ENCODE assay signal across 1 cellular context in genomic region chr2:38535745-38536506, GRCh38.
A peak's percentile ranks its signal among the peaks of the same experiment; 100 is the strongest.
TF ChIP-seq lines count a peak whose summit lies in the region.

No MANE protein-coding gene starts in this region.

TF ChIP-seq in GM12878, 131 proteins besides CTCF, POLR2A, EP300 and RAD21 (continued from another document and continues in another):
- TF ChIP-seq, protein P1, sequence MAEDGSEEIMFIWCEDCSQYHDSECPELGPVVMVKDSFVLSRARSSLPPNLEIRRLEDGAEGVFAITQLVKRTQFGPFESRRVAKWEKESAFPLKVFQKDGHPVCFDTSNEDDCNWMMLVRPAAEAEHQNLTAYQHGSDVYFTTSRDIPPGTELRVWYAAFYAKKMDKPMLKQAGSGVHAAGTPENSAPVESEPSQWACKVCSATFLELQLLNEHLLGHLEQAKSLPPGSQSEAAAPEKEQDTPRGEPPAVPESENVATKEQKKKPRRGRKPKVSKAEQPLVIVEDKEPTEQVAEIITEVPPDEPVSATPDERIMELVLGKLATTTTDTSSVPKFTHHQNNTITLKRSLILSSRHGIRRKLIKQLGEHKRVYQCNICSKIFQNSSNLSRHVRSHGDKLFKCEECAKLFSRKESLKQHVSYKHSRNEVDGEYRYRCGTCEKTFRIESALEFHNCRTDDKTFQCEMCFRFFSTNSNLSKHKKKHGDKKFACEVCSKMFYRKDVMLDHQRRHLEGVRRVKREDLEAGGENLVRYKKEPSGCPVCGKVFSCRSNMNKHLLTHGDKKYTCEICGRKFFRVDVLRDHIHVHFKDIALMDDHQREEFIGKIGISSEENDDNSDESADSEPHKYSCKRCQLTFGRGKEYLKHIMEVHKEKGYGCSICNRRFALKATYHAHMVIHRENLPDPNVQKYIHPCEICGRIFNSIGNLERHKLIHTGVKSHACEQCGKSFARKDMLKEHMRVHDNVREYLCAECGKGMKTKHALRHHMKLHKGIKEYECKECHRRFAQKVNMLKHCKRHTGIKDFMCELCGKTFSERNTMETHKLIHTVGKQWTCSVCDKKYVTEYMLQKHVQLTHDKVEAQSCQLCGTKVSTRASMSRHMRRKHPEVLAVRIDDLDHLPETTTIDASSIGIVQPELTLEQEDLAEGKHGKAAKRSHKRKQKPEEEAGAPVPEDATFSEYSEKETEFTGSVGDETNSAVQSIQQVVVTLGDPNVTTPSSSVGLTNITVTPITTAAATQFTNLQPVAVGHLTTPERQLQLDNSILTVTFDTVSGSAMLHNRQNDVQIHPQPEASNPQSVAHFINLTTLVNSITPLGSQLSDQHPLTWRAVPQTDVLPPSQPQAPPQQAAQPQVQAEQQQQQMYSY (CRISPR knock-in tag; IDR thresholded peaks at IDR 0.05), result no peak
- no peak for TF ChIP-seq CBX3 (IDR thresholded peaks at IDR 0.05; ENCODE audit: borderline replicate concordance, low read depth)
- TF ChIP-seq BMI1 (IDR thresholded peaks at IDR 0.05; ENCODE audit: borderline replicate concordance), result no peak
- TF ChIP-seq HDAC2 (IDR thresholded peaks at IDR 0.05), result no peak
- no peak for TF ChIP-seq KAT2A (conservative IDR thresholded peaks at IDR 0.05; ENCODE audit: control insufficient read depth, low read depth, low read length)
- TF ChIP-seq CEBPZ (IDR thresholded peaks at IDR 0.05; ENCODE audit: low read depth, low read length), result no peak
- no peak for TF ChIP-seq NBN (IDR thresholded peaks at IDR 0.05)
- no peak for TF ChIP-seq KDM1A (IDR thresholded peaks at IDR 0.05; ENCODE audit: borderline replicate concordance)
- no peak for TF ChIP-seq WRNIP1 (IDR thresholded peaks at IDR 0.05; ENCODE audit: borderline replicate concordance, low read depth, low read length)
- no peak for TF ChIP-seq ESRRA (IDR thresholded peaks at IDR 0.05; ENCODE audit: low read length)
- TF ChIP-seq SUZ12 (IDR thresholded peaks at IDR 0.05; ENCODE audit: unreplicated experiment), result no peak
- no peak for TF ChIP-seq EZH2 (IDR thresholded peaks at IDR 0.05; ENCODE audit: borderline replicate concordance, control insufficient read depth, low read depth, low read length)
- TF ChIP-seq, protein P2, sequence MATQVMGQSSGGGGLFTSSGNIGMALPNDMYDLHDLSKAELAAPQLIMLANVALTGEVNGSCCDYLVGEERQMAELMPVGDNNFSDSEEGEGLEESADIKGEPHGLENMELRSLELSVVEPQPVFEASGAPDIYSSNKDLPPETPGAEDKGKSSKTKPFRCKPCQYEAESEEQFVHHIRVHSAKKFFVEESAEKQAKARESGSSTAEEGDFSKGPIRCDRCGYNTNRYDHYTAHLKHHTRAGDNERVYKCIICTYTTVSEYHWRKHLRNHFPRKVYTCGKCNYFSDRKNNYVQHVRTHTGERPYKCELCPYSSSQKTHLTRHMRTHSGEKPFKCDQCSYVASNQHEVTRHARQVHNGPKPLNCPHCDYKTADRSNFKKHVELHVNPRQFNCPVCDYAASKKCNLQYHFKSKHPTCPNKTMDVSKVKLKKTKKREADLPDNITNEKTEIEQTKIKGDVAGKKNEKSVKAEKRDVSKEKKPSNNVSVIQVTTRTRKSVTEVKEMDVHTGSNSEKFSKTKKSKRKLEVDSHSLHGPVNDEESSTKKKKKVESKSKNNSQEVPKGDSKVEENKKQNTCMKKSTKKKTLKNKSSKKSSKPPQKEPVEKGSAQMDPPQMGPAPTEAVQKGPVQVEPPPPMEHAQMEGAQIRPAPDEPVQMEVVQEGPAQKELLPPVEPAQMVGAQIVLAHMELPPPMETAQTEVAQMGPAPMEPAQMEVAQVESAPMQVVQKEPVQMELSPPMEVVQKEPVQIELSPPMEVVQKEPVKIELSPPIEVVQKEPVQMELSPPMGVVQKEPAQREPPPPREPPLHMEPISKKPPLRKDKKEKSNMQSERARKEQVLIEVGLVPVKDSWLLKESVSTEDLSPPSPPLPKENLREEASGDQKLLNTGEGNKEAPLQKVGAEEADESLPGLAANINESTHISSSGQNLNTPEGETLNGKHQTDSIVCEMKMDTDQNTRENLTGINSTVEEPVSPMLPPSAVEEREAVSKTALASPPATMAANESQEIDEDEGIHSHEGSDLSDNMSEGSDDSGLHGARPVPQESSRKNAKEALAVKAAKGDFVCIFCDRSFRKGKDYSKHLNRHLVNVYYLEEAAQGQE (IDR thresholded peaks at IDR 0.05; ENCODE audit: low read depth, low read length), result no peak
- no peak for TF ChIP-seq TCF7 (IDR thresholded peaks at IDR 0.05; ENCODE audit: borderline replicate concordance)
- TF ChIP-seq EED (IDR thresholded peaks at IDR 0.05; ENCODE audit: low read depth), result no peak
- TF ChIP-seq POLR2AphosphoS5 (IDR thresholded peaks at IDR 0.05; ENCODE audit: low read length), result no peak
- TF ChIP-seq SREBF2 (IDR thresholded peaks at IDR 0.05; ENCODE audit: low read length), result no peak
- TF ChIP-seq PAX5 (IDR thresholded peaks at IDR 0.05; ENCODE audit: borderline replicate concordance, low read depth, low read length), result no peak
- TF ChIP-seq HCFC1 (IDR thresholded peaks at IDR 0.05; ENCODE audit: low read length), result no peak
- TF ChIP-seq MTA2 (IDR thresholded peaks at IDR 0.05; ENCODE audit: low read depth), result no peak
- TF ChIP-seq, protein P3, sequence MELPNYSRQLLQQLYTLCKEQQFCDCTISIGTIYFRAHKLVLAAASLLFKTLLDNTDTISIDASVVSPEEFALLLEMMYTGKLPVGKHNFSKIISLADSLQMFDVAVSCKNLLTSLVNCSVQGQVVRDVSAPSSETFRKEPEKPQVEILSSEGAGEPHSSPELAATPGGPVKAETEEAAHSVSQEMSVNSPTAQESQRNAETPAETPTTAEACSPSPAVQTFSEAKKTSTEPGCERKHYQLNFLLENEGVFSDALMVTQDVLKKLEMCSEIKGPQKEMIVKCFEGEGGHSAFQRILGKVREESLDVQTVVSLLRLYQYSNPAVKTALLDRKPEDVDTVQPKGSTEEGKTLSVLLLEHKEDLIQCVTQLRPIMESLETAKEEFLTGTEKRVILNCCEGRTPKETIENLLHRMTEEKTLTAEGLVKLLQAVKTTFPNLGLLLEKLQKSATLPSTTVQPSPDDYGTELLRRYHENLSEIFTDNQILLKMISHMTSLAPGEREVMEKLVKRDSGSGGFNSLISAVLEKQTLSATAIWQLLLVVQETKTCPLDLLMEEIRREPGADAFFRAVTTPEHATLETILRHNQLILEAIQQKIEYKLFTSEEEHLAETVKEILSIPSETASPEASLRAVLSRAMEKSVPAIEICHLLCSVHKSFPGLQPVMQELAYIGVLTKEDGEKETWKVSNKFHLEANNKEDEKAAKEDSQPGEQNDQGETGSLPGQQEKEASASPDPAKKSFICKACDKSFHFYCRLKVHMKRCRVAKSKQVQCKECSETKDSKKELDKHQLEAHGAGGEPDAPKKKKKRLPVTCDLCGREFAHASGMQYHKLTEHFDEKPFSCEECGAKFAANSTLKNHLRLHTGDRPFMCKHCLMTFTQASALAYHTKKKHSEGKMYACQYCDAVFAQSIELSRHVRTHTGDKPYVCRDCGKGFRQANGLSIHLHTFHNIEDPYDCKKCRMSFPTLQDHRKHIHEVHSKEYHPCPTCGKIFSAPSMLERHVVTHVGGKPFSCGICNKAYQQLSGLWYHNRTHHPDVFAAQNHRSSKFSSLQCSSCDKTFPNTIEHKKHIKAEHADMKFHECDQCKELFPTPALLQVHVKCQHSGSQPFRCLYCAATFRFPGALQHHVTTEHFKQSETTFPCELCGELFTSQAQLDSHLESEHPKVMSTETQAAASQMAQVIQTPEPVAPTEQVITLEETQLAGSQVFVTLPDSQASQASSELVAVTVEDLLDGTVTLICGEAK (IDR thresholded peaks at IDR 0.05; ENCODE audit: borderline replicate concordance), result no peak
- TF ChIP-seq NR2C2 (IDR thresholded peaks at IDR 0.05; ENCODE audit: borderline replicate concordance, control insufficient read depth, insufficient read length, low read depth), result no peak
- TF ChIP-seq LARP7 (IDR thresholded peaks at IDR 0.05), result peak; percentile 74
- TF ChIP-seq, protein P4, sequence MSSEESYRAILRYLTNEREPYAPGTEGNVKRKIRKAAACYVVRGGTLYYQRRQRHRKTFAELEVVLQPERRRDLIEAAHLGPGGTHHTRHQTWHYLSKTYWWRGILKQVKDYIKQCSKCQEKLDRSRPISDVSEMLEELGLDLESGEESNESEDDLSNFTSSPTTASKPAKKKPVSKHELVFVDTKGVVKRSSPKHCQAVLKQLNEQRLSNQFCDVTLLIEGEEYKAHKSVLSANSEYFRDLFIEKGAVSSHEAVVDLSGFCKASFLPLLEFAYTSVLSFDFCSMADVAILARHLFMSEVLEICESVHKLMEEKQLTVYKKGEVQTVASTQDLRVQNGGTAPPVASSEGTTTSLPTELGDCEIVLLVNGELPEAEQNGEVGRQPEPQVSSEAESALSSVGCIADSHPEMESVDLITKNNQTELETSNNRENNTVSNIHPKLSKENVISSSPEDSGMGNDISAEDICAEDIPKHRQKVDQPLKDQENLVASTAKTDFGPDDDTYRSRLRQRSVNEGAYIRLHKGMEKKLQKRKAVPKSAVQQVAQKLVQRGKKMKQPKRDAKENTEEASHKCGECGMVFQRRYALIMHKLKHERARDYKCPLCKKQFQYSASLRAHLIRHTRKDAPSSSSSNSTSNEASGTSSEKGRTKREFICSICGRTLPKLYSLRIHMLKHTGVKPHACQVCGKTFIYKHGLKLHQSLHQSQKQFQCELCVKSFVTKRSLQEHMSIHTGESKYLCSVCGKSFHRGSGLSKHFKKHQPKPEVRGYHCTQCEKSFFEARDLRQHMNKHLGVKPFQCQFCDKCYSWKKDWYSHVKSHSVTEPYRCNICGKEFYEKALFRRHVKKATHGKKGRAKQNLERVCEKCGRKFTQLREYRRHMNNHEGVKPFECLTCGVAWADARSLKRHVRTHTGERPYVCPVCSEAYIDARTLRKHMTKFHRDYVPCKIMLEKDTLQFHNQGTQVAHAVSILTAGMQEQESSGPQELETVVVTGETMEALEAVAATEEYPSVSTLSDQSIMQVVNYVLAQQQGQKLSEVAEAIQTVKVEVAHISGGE (CRISPR knock-in tag; IDR thresholded peaks at IDR 0.05), result no peak
- TF ChIP-seq SMC3 (IDR thresholded peaks at IDR 0.05; ENCODE audit: borderline replicate concordance, low read length), result peak; percentile 82
- TF ChIP-seq TAF1 (IDR thresholded peaks at IDR 0.05; ENCODE audit: borderline replicate concordance, low read depth, low read length), result no peak
- no peak for TF ChIP-seq PKNOX1 (IDR thresholded peaks at IDR 0.05)
- no peak for TF ChIP-seq TCF12 (IDR thresholded peaks at IDR 0.05; ENCODE audit: low read depth, low read length)
- TF ChIP-seq NKRF (conservative IDR thresholded peaks at IDR 0.05), result no peak
- TF ChIP-seq SMAD1 (IDR thresholded peaks at IDR 0.05; ENCODE audit: low read depth, partially characterized antibody), result no peak
- no peak for TF ChIP-seq SUPT20H (IDR thresholded peaks at IDR 0.05; ENCODE audit: borderline replicate concordance, control insufficient read depth, low read depth, low read length)
- TF ChIP-seq, protein P5, sequence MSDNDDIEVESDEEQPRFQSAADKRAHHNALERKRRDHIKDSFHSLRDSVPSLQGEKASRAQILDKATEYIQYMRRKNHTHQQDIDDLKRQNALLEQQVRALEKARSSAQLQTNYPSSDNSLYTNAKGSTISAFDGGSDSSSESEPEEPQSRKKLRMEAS (IDR thresholded peaks at IDR 0.05; ENCODE audit: low read depth, low read length), result no peak
- TF ChIP-seq SIX5 (IDR thresholded peaks at IDR 0.05; ENCODE audit: low read depth, low read length, severe bottlenecking), result no peak
- no peak for TF ChIP-seq RCOR1 (conservative IDR thresholded peaks at IDR 0.05; ENCODE audit: low read depth, low read length)
- TF ChIP-seq SMARCA5 (IDR thresholded peaks at IDR 0.05), result peak; percentile 87
- TF ChIP-seq YY1 (IDR thresholded peaks at IDR 0.05; ENCODE audit: low read depth, low read length), result peak; percentile 64; the same call in 1 of the 2 replicates
